ENCODE assay signal across 1 cellular context in the genomic region with DNA sequence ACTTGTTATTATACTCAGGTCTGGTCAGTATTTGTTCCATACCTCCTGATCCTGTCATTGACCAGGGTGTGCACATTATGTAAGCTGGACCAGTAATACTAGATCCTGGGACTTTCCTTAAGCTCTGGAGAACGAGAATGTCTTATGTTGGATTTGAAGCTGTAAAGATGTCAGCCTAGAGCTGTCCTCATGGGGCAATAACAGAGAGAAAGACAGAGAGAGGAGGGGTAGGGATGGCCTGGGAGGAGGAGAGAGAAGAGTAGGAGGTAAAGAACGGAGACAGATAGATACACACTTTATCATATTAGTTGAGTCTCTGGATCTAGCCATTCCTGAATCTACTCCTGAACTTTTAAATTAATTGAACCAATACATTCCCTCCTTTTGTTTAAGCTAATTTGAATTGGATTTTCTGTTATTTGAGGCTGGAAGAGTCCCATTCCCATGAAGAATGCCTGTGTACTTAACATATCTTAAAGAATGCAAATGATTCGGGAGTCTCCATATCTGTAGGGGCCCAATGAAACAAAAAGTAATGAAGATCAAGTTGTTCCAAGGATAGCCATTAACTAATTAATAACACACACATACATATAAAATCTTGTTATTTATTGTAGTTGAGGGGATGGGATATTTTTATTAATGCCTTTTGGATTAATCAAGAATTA.
TF ChIP-seq lines count a peak whose summit lies in the region.

No MANE protein-coding gene starts in this region.

TF ChIP-seq in K562, 482 proteins besides CTCF, POLR2A, EP300 and RAD21:
- TF ChIP-seq SMAD3 (CRISPR knock-in tag; conservative IDR thresholded peaks at IDR 0.05) (no peak), CBFA2T2 (conservative IDR thresholded peaks at IDR 0.05) (no peak), KHSRP (IDR thresholded peaks at IDR 0.05) (no peak), ZNF212 (CRISPR knock-in tag; IDR thresholded peaks at IDR 0.05) (no peak), THRAP3 (IDR thresholded peaks at IDR 0.05; ENCODE audit: borderline replicate concordance) (no peak), ZNF253 (CRISPR knock-in tag; conservative IDR thresholded peaks at IDR 0.05) (no peak), ZNF583 (CRISPR knock-in tag; IDR thresholded peaks at IDR 0.05) (no peak), SIN3B (IDR thresholded peaks at IDR 0.05; ENCODE audit: low read depth) (no peak), ZNF165 (CRISPR knock-in tag; IDR thresholded peaks at IDR 0.05; ENCODE audit: borderline replicate concordance) (no peak), NCOA1 (IDR thresholded peaks at IDR 0.05; ENCODE audit: low read depth) (no peak), PYGO2 (tag; IDR thresholded peaks at IDR 0.05) (no peak), MCM7 (IDR thresholded peaks at IDR 0.05) (no peak)
- TF ChIP-seq, protein P1, sequence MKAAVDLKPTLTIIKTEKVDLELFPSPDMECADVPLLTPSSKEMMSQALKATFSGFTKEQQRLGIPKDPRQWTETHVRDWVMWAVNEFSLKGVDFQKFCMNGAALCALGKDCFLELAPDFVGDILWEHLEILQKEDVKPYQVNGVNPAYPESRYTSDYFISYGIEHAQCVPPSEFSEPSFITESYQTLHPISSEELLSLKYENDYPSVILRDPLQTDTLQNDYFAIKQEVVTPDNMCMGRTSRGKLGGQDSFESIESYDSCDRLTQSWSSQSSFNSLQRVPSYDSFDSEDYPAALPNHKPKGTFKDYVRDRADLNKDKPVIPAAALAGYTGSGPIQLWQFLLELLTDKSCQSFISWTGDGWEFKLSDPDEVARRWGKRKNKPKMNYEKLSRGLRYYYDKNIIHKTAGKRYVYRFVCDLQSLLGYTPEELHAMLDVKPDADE (conservative IDR thresholded peaks at IDR 0.05; ENCODE audit: control insufficient read depth, low read depth, low read length) = no peak
- TF ChIP-seq, protein P2, sequence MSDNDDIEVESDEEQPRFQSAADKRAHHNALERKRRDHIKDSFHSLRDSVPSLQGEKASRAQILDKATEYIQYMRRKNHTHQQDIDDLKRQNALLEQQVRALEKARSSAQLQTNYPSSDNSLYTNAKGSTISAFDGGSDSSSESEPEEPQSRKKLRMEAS (CRISPR knock-in tag; IDR thresholded peaks at IDR 0.05) = no peak
TF ChIP-seq in K562: peak in this region for 0.
